Comparison of ENCODE assay signal across 23 cellular contexts in the genomic region with DNA sequence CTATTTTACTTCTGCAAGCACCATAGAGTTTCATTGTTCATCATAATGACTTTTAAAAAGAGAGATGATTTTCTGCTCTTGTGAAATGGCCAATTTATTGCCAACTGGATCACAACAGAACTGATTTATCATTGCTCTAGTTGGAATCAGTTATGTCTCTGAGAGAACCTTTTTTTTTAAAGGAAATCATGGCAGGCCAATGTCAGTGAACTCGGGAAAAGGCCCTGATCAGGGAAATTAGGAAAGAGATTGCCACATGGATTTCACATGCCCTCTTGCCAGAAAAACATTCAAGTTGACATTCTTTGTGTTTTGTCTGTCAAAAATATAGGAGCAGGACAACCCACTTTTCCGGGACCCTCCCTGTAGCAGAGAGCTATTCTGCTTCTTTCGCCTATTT.
"Had no signal": no experiment of that assay in that cellular context is flagged by ENCODE, and none has a peak within 500 bp of the region (broad histone marks: within the 10 kb centered on the region; RNA-seq: fewer than 3 reads in every experiment).

No MANE protein-coding gene starts in this region.

- H3K36me3 ChIP-seq: colonic mucosa, esophagus muscularis mucosa, esophagus squamous epithelium, gastrocnemius medialis, gastroesophageal sphincter, heart left ventricle, heart right ventricle had no signal

- H3K4me1 ChIP-seq: colonic mucosa, esophagus muscularis mucosa, esophagus squamous epithelium, foreskin keratinocyte, gastrocnemius medialis, gastroesophageal sphincter, heart left ventricle, heart right ventricle had no signal

- DNase-seq: colonic mucosa; cortex of kidney; dermis blood vessel endothelial cell; dorsolateral prefrontal cortex; effector CD4-positive, alpha-beta T cell; effector CD8-positive, alpha-beta T cell; effector memory CD4-positive, alpha-beta T cell; effector memory CD8-positive, alpha-beta T cell; endodermal cell; erythroblast; esophagus squamous epithelium; foreskin fibroblast; foreskin keratinocyte; foreskin melanocyte; gastrocnemius medialis; glutamatergic neuron; head of caudate nucleus; heart left ventricle; heart right ventricle had no signal

- H3K27me3 ChIP-seq: colonic mucosa, dorsolateral prefrontal cortex, gastrocnemius medialis, gastroesophageal sphincter, heart left ventricle, heart right ventricle had no signal

- H3K9me3 ChIP-seq: colonic mucosa, esophagus muscularis mucosa, esophagus squamous epithelium, gastrocnemius medialis, gastroesophageal sphincter, heart left ventricle, heart right ventricle had no signal

- H3K4me3 ChIP-seq: colonic mucosa, coronary artery, dorsolateral prefrontal cortex, esophagus muscularis mucosa, esophagus squamous epithelium, gastrocnemius medialis, gastroesophageal sphincter, heart left ventricle, heart right ventricle had no signal

- ATAC-seq: effector memory CD8-positive, alpha-beta T cell; esophagus mucosa; foreskin keratinocyte; gastrocnemius medialis; gastroesophageal sphincter; heart left ventricle; heart right ventricle had no signal
